In the genomic region with DNA sequence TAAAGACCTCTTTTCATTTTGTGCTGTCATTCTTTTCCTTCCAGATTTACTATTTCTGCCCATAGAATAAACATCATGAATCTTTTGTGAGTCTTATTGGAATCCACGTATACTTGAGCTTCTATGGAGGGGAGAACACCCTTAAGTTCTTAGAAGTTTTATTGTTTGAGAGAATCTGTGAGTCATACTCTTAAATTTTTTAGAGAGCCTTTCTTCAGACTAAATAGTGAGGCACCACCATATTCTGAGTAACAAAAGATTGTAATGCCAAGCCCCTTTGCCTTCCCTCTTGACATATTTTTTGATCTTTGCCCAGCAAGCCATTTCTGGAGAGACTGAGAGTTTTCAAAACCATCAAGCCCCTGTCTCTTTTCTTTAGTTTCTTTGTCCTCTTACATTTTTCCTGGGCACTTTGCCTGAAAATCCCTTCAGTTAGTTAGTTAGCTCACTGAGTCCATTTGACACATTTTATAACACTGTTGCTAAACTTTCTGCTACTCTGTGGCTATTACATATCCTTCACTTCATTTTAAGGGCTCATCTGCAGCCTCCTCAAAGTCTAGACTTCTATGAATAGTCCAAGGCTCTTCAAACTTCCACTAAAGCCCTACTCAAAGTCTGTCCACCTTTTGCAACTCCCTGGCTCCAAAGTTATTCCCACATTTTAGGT, we compare ENCODE assay signal across 1 cellular context.
TF ChIP-seq lines count a peak whose summit lies in the region.

No MANE protein-coding gene starts in this region.

TF ChIP-seq in SK-N-SH treated with all-trans-retinoic acid at 6 μM for 48 hours, 23 proteins besides CTCF, POLR2A, EP300 and RAD21 (continued from another document):
- TF ChIP-seq TCF4 (CRISPR knock-in tag; IDR thresholded peaks at IDR 0.05; ENCODE audit: borderline replicate concordance) = no peak
- TF ChIP-seq, protein P1, sequence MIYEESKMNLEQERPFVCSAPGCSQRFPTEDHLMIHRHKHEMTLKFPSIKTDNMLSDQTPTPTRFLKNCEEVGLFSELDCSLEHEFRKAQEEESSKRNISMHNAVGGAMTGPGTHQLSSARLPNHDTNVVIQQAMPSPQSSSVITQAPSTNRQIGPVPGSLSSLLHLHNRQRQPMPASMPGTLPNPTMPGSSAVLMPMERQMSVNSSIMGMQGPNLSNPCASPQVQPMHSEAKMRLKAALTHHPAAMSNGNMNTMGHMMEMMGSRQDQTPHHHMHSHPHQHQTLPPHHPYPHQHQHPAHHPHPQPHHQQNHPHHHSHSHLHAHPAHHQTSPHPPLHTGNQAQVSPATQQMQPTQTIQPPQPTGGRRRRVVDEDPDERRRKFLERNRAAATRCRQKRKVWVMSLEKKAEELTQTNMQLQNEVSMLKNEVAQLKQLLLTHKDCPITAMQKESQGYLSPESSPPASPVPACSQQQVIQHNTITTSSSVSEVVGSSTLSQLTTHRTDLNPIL (CRISPR knock-in tag; IDR thresholded peaks at IDR 0.05; ENCODE audit: low read depth) = no peak
